ENCODE assay signal across 9 cellular contexts in genomic region chr6:14661188-14661587, GRCh38.
DNase-seq lines count a peak whose midpoint lies in the region; ATAC-seq and TF ChIP-seq lines count a peak whose summit lies in the region.
"Had no signal": no experiment of that assay in that cellular context is flagged by ENCODE, and none has a peak within 500 bp of the region (broad histone marks: within the 10 kb centered on the region; RNA-seq: fewer than 3 reads in every experiment).

No MANE protein-coding gene starts in this region.

- peaks cover 26% of the 10 kb centered on the region for H3K4me1 Mint-ChIP-seq in activated B cell treated with CpG ODN at 0.5 μM for 24 hours

- peaks cover 2% of the 10 kb centered on the region for H3K9me3 Mint-ChIP-seq in activated B cell treated with CpG ODN at 0.5 μM for 24 hours

- no peak overlapping the region for H3K4me3 ChIP-seq in lower lobe of right lung

- H3K9me3 ChIP-seq in lower lobe of right lung = no peaks in the 10 kb centered on the region
- H3K9me3 ChIP-seq: neutrophil had no signal

- TF ChIP-seq CTCF in activated B cell treated with CpG ODN at 0.5 μM for 24 hours (IDR thresholded peaks at IDR 0.05) (no peak), lower lobe of right lung (IDR thresholded peaks at IDR 0.05) (no peak)

- no peaks in the 10 kb centered on the region for H3K27me3 ChIP-seq in lower lobe of right lung (ENCODE audit: low read depth)
- H3K27me3 ChIP-seq: neutrophil had no signal

- CTCF ChIA-PET in activated B cell treated with CpG ODN at 0.5 μM for 24 hours (lab: Charles Lee) = interaction anchor here (1.2 to 1.4 kb wide), 2 partner anchors 22 to 57 kb away, joined by 3 to 5 read pairs; no protein-coding TSS in a partner anchor

- intact Hi-C loops in activated B cell treated with CpG ODN at 0.5 μM for 24 hours (cut with micrococcal nuclease) = loop anchor here (1.0 to 5.0 kb wide), 6 partner anchors 22 to 586 kb away; partner anchors contain the start of gene JARID2
- intact Hi-C loops in lower lobe of right lung (cut with DNase I) = no loop called here

- ATAC-seq in HG02973 (IDR thresholded peaks at IDR 0.05; ENCODE audit: unreplicated experiment) = peak; percentile 55
- peak; percentile 75 for ATAC-seq in activated B cell treated with CpG ODN at 0.5 μM for 24 hours (ENCODE audit: low read depth)
- ATAC-seq in lower lobe of right lung = peak; percentile 18 to 25
- ATAC-seq in HG03439 (IDR thresholded peaks at IDR 0.05; ENCODE audit: unreplicated experiment) = no peak

- no peak overlapping the region for H3K27ac Mint-ChIP-seq in activated B cell treated with CpG ODN at 0.5 μM for 24 hours

- H3K4me3 Mint-ChIP-seq in activated B cell treated with CpG ODN at 0.5 μM for 24 hours = no peak overlapping the region

- H3K27me3 Mint-ChIP-seq in activated B cell treated with CpG ODN at 0.5 μM for 24 hours = no peaks in the 10 kb centered on the region

- no peak overlapping the region for H3K27ac ChIP-seq in lower lobe of right lung
- H3K27ac ChIP-seq: neutrophil had no signal

- H3K4me1 ChIP-seq in lower lobe of right lung = no peaks in the 10 kb centered on the region

- POLR2A ChIA-PET in activated B cell treated with CpG ODN at 0.5 μM for 24 hours (lab: Charles Lee) = interaction anchor here (0.6 to 1.6 kb wide), 8 partner anchors 22 to 701 kb away, joined by 3 to 10 read pairs (median 3); partner anchors contain the start of gene JARID2

- DNase-seq in ELR (ENCODE audit: low read depth) (peak; percentile 59), activated B cell treated with CpG ODN at 0.5 μM for 24 hours (peak; percentile 38), lower lobe of right lung (no peak), T1000 (lab: John Stamatoyannopoulos, UW) (no peak), anterior cingulate cortex (lab: John Stamatoyannopoulos, UW) (no peak), NCI-H1436 (lab: John Stamatoyannopoulos, UW) (no peak)

- no peaks in the 10 kb centered on the region for H3K36me3 Mint-ChIP-seq in activated B cell treated with CpG ODN at 0.5 μM for 24 hours (ENCODE audit: low read depth)

- no peaks in the 10 kb centered on the region for H3K36me3 ChIP-seq in lower lobe of right lung
- H3K36me3 ChIP-seq: neutrophil had no signal

Comparison
In these comparisons a context has a peak if more than half of its experiments do, and no peak if none do; other contexts are left out.
1. DNase-seq: peak in ELR (single experiment) and activated B cell treated with CpG ODN at 0.5 μM for 24 hours (single experiment); none in lower lobe of right lung (single experiment), T1000 (single experiment), anterior cingulate cortex (0 of 58) and NCI-H1436 (single experiment).